Comparison of ENCODE assay signal across 1 cellular context in genomic region chr19:28543244-28543776, GRCh38.
TF ChIP-seq lines count a peak whose summit lies in the region.

No MANE protein-coding gene starts in this region.

TF ChIP-seq in K562, 482 proteins besides CTCF, POLR2A, EP300 and RAD21 (continued from another document and continues in another):
- TF ChIP-seq MGA (IDR thresholded peaks at IDR 0.05) (no peak), EP400 (IDR thresholded peaks at IDR 0.05) (no peak), BHLHE40 (IDR thresholded peaks at IDR 0.05; ENCODE audit: low read length) (no peak), SIX5 (IDR thresholded peaks at IDR 0.05; ENCODE audit: borderline replicate concordance in 1 of 2, insufficient read depth in 1 of 2, low read depth in 1 of 2, low read length in 2 of 2) (no peak), MAZ (CRISPR knock-in tag; conservative IDR thresholded peaks at IDR 0.05 in 1 of 2, IDR thresholded peaks at IDR 0.05 in 1 of 2) (0 out of 4 replicates have a peak, but pooled peaks of 1 of the 2 experiments have one; percentile 36), SFPQ (IDR thresholded peaks at IDR 0.05; ENCODE audit: low read depth, low read length) (no peak), NFIC (IDR thresholded peaks at IDR 0.05) (no peak), ZBED1 (IDR thresholded peaks at IDR 0.05) (no peak), NR3C1 (CRISPR knock-in tag; IDR thresholded peaks at IDR 0.05) (no peak), CEBPB (tag; IDR thresholded peaks at IDR 0.05) (0 out of 2 replicates have a peak, but pooled peaks have one; percentile 6), CEBPG (CRISPR knock-in tag; IDR thresholded peaks at IDR 0.05) (no peak), CEBPG (tag; conservative IDR thresholded peaks at IDR 0.05 in 1 of 2, IDR thresholded peaks at IDR 0.05 in 1 of 2) (peak in 1 of 2 experiments; percentile 47; a peak in 1 of 4 replicates), ELK3 (CRISPR knock-in tag; IDR thresholded peaks at IDR 0.05) (no peak), TOE1 (IDR thresholded peaks at IDR 0.05; ENCODE audit: borderline replicate concordance) (no peak), TOE1 (CRISPR knock-in tag; IDR thresholded peaks at IDR 0.05; ENCODE audit: borderline replicate concordance, low read depth) (no peak), ESRRB (CRISPR knock-in tag; IDR thresholded peaks at IDR 0.05; ENCODE audit: borderline replicate concordance) (no peak), ADNP (tag; IDR thresholded peaks at IDR 0.05) (0 out of 2 replicates have a peak, but pooled peaks have one; percentile 27), SRF (CRISPR knock-in tag; IDR thresholded peaks at IDR 0.05) (0 out of 4 replicates have a peak, but pooled peaks of 1 of the 2 experiments have one; percentile 11), TCF3 (CRISPR knock-in tag; IDR thresholded peaks at IDR 0.05) (no peak), NR2F6 (CRISPR knock-in tag; IDR thresholded peaks at IDR 0.05) (no peak), ZNF79 (CRISPR knock-in tag; IDR thresholded peaks at IDR 0.05; ENCODE audit: low read depth) (no peak), SREBF1 (IDR thresholded peaks at IDR 0.05; ENCODE audit: borderline replicate concordance, low read depth, low read length) (no peak), IRF2 (CRISPR knock-in tag; IDR thresholded peaks at IDR 0.05) (no peak), GATA2 (CRISPR knock-in tag; IDR thresholded peaks at IDR 0.05) (no peak), ZNF584 (CRISPR knock-in tag; IDR thresholded peaks at IDR 0.05; ENCODE audit: low read depth) (no peak), ZNF696 (CRISPR knock-in tag; conservative IDR thresholded peaks at IDR 0.05) (no peak), TEAD4 (IDR thresholded peaks at IDR 0.05; ENCODE audit: low read length) (no peak), TEAD4 (CRISPR knock-in tag; IDR thresholded peaks at IDR 0.05; ENCODE audit: borderline replicate concordance) (no peak), ZSCAN32 (CRISPR knock-in tag; IDR thresholded peaks at IDR 0.05) (no peak), TCFL5 (CRISPR knock-in tag; conservative IDR thresholded peaks at IDR 0.05) (no peak), PML (IDR thresholded peaks at IDR 0.05; ENCODE audit: low read length) (0 out of 2 replicates have a peak, but pooled peaks have one; percentile 19)
- TF ChIP-seq, protein P1, sequence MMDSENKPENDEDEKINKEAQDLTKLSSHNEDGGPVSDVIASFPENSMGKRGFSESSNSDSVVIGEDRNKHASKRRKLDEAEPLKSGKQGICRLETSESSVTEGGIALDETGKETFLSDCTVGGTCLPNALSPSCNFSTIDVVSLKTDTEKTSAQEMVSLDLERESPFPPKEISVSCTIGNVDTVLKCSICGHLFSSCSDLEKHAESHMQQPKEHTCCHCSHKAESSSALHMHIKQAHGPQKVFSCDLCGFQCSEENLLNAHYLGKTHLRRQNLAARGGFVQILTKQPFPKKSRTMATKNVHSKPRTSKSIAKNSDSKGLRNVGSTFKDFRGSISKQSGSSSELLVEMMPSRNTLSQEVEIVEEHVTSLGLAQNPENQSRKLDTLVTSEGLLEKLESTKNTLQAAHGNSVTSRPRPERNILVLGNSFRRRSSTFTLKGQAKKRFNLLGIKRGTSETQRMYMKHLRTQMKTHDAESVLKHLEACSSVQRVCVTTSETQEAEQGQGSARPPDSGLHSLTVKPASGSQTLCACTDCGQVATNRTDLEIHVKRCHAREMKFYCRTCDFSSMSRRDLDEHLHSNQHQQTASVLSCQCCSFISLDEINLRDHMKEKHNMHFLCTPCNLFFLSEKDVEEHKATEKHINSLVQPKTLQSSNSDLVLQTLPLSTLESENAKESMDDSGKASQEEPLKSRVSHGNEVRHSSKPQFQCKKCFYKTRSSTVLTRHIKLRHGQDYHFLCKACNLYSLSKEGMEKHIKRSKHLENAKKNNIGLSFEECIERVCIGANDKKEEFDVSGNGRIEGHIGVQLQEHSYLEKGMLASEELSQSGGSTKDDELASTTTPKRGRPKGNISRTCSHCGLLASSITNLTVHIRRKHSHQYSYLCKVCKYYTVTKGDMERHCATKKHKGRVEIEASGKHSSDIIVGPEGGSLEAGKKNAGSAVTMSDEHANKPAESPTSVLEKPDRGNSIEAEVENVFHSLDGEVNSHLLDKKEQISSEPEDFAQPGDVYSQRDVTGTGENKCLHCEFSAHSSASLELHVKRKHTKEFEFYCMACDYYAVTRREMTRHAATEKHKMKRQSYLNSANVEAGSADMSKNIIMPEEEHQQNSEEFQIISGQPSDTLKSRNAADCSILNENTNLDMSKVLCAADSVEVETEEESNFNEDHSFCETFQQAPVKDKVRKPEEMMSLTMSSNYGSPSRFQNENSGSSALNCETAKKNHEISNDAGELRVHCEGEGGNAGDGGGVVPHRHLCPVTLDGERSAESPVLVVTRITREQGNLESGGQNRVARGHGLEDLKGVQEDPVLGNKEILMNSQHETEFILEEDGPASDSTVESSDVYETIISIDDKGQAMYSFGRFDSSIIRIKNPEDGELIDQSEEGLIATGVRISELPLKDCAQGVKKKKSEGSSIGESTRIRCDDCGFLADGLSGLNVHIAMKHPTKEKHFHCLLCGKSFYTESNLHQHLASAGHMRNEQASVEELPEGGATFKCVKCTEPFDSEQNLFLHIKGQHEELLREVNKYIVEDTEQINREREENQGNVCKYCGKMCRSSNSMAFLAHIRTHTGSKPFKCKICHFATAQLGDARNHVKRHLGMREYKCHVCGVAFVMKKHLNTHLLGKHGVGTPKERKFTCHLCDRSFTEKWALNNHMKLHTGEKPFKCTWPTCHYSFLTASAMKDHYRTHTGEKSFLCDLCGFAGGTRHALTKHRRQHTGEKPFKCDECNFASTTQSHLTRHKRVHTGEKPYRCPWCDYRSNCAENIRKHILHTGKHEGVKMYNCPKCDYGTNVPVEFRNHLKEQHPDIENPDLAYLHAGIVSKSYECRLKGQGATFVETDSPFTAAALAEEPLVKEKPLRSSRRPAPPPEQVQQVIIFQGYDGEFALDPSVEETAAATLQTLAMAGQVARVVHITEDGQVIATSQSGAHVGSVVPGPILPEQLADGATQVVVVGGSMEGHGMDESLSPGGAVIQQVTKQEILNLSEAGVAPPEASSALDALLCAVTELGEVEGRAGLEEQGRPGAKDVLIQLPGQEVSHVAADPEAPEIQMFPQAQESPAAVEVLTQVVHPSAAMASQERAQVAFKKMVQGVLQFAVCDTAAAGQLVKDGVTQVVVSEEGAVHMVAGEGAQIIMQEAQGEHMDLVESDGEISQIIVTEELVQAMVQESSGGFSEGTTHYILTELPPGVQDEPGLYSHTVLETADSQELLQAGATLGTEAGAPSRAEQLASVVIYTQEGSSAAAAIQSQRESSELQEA (IDR thresholded peaks at IDR 0.05; ENCODE audit: low read depth), result no peak
- TF ChIP-seq, protein P2, sequence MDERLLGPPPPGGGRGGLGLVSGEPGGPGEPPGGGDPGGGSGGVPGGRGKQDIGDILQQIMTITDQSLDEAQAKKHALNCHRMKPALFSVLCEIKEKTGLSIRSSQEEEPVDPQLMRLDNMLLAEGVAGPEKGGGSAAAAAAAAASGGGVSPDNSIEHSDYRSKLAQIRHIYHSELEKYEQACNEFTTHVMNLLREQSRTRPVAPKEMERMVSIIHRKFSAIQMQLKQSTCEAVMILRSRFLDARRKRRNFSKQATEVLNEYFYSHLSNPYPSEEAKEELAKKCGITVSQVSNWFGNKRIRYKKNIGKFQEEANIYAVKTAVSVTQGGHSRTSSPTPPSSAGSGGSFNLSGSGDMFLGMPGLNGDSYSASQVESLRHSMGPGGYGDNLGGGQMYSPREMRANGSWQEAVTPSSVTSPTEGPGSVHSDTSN (CRISPR knock-in tag; IDR thresholded peaks at IDR 0.05; ENCODE audit: low read depth), result no peak
- TF ChIP-seq, protein P2 (tag; conservative IDR thresholded peaks at IDR 0.05; ENCODE audit: low read depth), result no peak
